In genomic region chr3:19946832-19947548, GRCh38 we compare ENCODE assay signal across 1 cellular context.
TF ChIP-seq lines count a peak whose summit lies in the region.

Gene RAB5A, plus strand, starts transcription at chr3:19947097. Its CDS starts 3,802 bp downstream, at chr3:19950899.

TF ChIP-seq in GM23338, 12 proteins besides CTCF, POLR2A, EP300 and RAD21 (continued from another document):
- TF ChIP-seq ZNF462 (CRISPR knock-in tag; IDR thresholded peaks at IDR 0.05), result no peak
- no peak for TF ChIP-seq EZH2phosphoT487 (IDR thresholded peaks at IDR 0.05; ENCODE audit: unreplicated experiment)
- no peak for TF ChIP-seq STAT1 (IDR thresholded peaks at IDR 0.05; ENCODE audit: unreplicated experiment)
- peak; percentile 78 for TF ChIP-seq ETS1 (IDR thresholded peaks at IDR 0.05)
TF ChIP-seq in GM23338: peak in this region for 3.
